1 cellular context compared by ENCODE assay signal in the genomic region with DNA sequence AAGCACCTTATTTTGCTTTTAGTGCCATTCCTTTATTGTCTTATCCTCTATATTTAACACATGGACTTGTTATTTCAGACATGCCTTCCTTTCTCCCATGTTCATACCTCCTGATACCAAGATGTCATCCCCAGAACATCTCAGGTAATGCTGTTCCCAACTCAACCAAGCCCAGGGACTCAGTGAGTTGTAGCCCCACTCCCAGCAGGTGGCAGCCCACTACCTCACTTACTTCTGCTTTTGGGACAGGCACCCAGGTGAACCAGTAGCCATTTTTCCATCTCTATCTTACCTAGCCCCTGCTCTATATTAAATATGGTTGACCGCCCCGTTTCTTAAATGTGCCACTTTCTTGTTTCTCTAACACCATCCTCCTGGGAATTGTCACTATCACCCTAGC.
TF ChIP-seq lines count a peak whose summit lies in the region.

No MANE protein-coding gene starts in this region.

TF ChIP-seq in H1, 55 proteins besides CTCF, POLR2A, EP300 and RAD21 (continued from another document):
- TF ChIP-seq ZNF274 (IDR thresholded peaks at IDR 0.05; ENCODE audit: borderline replicate concordance, extremely low read depth, low read length), result no peak
- no peak for TF ChIP-seq RFX5 (IDR thresholded peaks at IDR 0.05; ENCODE audit: borderline replicate concordance, low read depth, low read length)
- no peak for TF ChIP-seq TCF12 (IDR thresholded peaks at IDR 0.05; ENCODE audit: low read depth, low read length)
- TF ChIP-seq ASH2L (IDR thresholded peaks at IDR 0.05; ENCODE audit: low read length), result no peak
- no peak for TF ChIP-seq RBBP5 (IDR thresholded peaks at IDR 0.05; ENCODE audit: borderline replicate concordance, low read depth, low read length)
- TF ChIP-seq SUZ12 (IDR thresholded peaks at IDR 0.05; ENCODE audit: low read length), result no peak
- TF ChIP-seq EGR1 (IDR thresholded peaks at IDR 0.05; ENCODE audit: borderline replicate concordance, low read depth, low read length), result no peak
